ENCODE assay signal across 8 cellular contexts in the genomic region with DNA sequence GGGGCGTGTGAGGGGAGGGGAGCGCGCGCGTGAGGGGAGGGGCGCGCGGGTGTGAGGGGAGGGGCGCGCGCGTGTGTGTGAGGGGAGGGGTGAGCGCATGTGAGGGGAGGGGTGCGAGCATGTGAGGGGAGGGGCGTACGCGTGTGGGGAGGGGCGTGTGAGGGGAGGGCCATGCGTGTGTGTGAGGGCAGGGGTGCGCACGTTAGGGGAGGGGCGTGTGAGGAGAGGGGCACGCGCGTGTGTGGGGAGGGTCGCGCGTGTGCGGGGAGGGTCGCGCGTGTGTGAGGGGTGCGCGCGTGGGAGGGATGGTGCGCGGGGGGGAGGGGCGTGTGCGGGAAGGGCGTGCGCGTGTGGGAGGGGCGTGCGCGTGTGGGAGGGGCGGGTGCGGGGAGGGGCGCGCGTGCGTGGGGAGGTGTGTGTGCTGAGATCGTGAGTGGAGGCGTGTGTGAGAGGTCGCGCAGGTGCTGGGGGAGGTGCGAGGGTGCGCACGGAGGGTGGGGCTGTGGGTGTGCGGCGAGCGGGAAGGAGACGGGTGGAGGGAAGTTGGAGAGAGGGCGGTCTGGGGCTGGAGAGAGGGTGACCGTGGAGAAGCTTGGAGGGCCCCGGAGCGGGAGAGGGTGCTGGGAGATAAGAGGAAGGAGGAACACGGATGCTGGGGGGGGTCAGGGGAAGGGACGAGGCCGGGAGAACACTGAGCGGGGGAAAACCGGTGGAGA. TPM values are rescaled to one million over a fixed set of nuclear protein-coding genes. Genes with fewer than 3 reads are reported as not detected.
DNase-seq lines count a peak whose midpoint lies in the region; ATAC-seq lines count a peak whose summit lies in the region.

No MANE protein-coding gene starts in this region.

- DNase-seq in GM03348 (ENCODE audit: low spot score), result peak; percentile 93
- peak; percentile 48 for DNase-seq in NAMALWA (ENCODE audit: low spot score)
- peak; percentile 53 to 69 for DNase-seq in activated CD4-positive, alpha-beta T cell treated with anti-CD3 and anti-CD28 coated beads for 24 hours (ENCODE audit: low read depth in 2 of 2)
- peak; percentile 70 for DNase-seq in cerebellum (ENCODE audit: low spot score)
- DNase-seq in stimulated activated CD4-positive, alpha-beta T cell treated with anti-CD3 and anti-CD28 coated beads, Interleukin-2, amount 100 ng/mL, for 4 hours (ENCODE audit: low read depth), result peak; percentile 77

- H3K27ac ChIP-seq in layer of hippocampus (ENCODE audit: low read depth, low read length), result peak overlapping the region; percentile 99

- no peaks in the 10 kb centered on the region for H3K27me3 ChIP-seq in layer of hippocampus (ENCODE audit: control insufficient read depth, insufficient read depth, low read length)

- ATAC-seq in GM18502 (IDR thresholded peaks at IDR 0.05; ENCODE audit: poor library complexity, unreplicated experiment) (no peak), GM18511 (IDR thresholded peaks at IDR 0.05; ENCODE audit: unreplicated experiment) (no peak)

RNA-seq across cellular contexts. Expression of gene MXI1, which starts 19.7 kb away (rescaled TPM):
- total RNA-seq in cerebellum, result 44.1 TPM
